In genomic region chr21:45767071-45768006, GRCh38 we compare ENCODE assay signal across 16 cellular contexts.
DNase-seq lines count a peak whose midpoint lies in the region; ATAC-seq, FAIRE-seq and TF ChIP-seq lines count a peak whose summit lies in the region.
"Had no signal": no experiment of that assay in that cellular context is flagged by ENCODE, and none has a peak within 500 bp of the region (broad histone marks: within the 10 kb centered on the region; RNA-seq: fewer than 3 reads in every experiment).

No MANE protein-coding gene starts in this region.

- H3K27ac ChIP-seq in pancreas: no peak overlapping the region
- H3K27ac ChIP-seq: epithelial cell of prostate had no signal

- peak overlapping the region; percentile 87 for H3K27ac Mint-ChIP-seq in activated CD4-positive, alpha-beta memory T cell treated with anti-CD3 and anti-CD28 coated beads for 36 hours

- no peak for TF ChIP-seq CTCF in pancreas (IDR thresholded peaks at IDR 0.05)

- peak; percentile 30 for ATAC-seq in stimulated activated naive CD8-positive, alpha-beta T cell treated with anti-CD3 and anti-CD28 coated beads, Interleukin-15, Interleukin-2, amounts not matched to agents 100 U/mL and 50 U/mL, for 24 hours
- ATAC-seq in pancreas: no peak
- ATAC-seq: mucosa of descending colon had no signal

- no peaks in the 10 kb centered on the region for H3K9me3 Mint-ChIP-seq in activated CD4-positive, alpha-beta memory T cell treated with anti-CD3 and anti-CD28 coated beads for 36 hours

- H3K4me1 Mint-ChIP-seq in activated CD4-positive, alpha-beta memory T cell treated with anti-CD3 and anti-CD28 coated beads for 36 hours (ENCODE audit: low read depth): peaks cover 41% of the 10 kb centered on the region

- H3K27me3 ChIP-seq in pancreas: no peaks in the 10 kb centered on the region

- no peaks in the 10 kb centered on the region for H3K9me3 ChIP-seq in pancreas
- H3K9me3 ChIP-seq: mucosa of descending colon had no signal

- H3K4me1 ChIP-seq in pancreas: no peaks in the 10 kb centered on the region

- POLR2A ChIA-PET in activated CD4-positive, alpha-beta memory T cell treated with anti-CD3 and anti-CD28 coated beads for 36 hours (lab: Charles Lee): interaction anchor here (1.0 kb wide), 1 partner anchor 217 kb away, joined by 3 read pairs; no protein-coding TSS in a partner anchor

- no peaks in the 10 kb centered on the region for H3K27me3 Mint-ChIP-seq in activated CD4-positive, alpha-beta memory T cell treated with anti-CD3 and anti-CD28 coated beads for 36 hours

- no peak overlapping the region for H3K4me3 Mint-ChIP-seq in activated CD4-positive, alpha-beta memory T cell treated with anti-CD3 and anti-CD28 coated beads for 36 hours

- no peaks in the 10 kb centered on the region for H3K36me3 ChIP-seq in pancreas

- H3K36me3 Mint-ChIP-seq in activated CD4-positive, alpha-beta memory T cell treated with anti-CD3 and anti-CD28 coated beads for 36 hours: no peaks in the 10 kb centered on the region

- FAIRE-seq in pancreas (lab: Jason Lieb, UNC): no peak
- FAIRE-seq: GM12892, GM19239 had no signal

- CTCF ChIA-PET in activated CD4-positive, alpha-beta memory T cell treated with anti-CD3 and anti-CD28 coated beads for 36 hours (lab: Charles Lee): no interaction called here

- intact Hi-C loops in activated CD4-positive, alpha-beta memory T cell treated with anti-CD3 and anti-CD28 coated beads for 36 hours (cut with micrococcal nuclease): loop anchor here (1.0 to 2.0 kb wide), 7 partner anchors 47 to 688 kb away; partner anchors contain the start of gene PCBP3
- intact Hi-C loops in pancreas (cut with DNase I): no loop called here

- H3K4me3 ChIP-seq in pancreas: no peak overlapping the region
- H3K4me3 ChIP-seq: mucosa of descending colon had no signal

- peak; percentile 45 for DNase-seq in activated T-cell treated with anti-CD3 and anti-CD28 coated beads, Interleukin-2, amount 50 U/mL, for 1 hour
- no peak for DNase-seq in activated T-cell treated with anti-CD3 and anti-CD28 coated beads for 4 hours
- DNase-seq in activated CD4-positive, alpha-beta memory T cell treated with anti-CD3 and anti-CD28 coated beads for 36 hours: peak; percentile 31
- DNase-seq in central memory CD4-positive, alpha-beta T cell: peak; percentile 33
- DNase-seq in stimulated activated naive CD8-positive, alpha-beta T cell treated with anti-CD3 and anti-CD28 coated beads, Interleukin-15, Interleukin-2, amounts not matched to agents 100 U/mL and 50 U/mL, for 24 hours: no peak
- DNase-seq in DMS 273 (lab: John Stamatoyannopoulos, UW; ENCODE audit: unreplicated experiment): no peak
- DNase-seq in pancreas: no peak
- DNase-seq in inferior parietal cortex (ENCODE audit: extremely low spot score): no peak
- DNase-seq: DND-41, mucosa of descending colon, NCI-H146, NCI-H774, trophoblast cell had no signal

- 58 to 74% methylated on average over 13 of the region's 13 CpGs for WGBS in pancreas, 2 donors

Comparison
In these comparisons a context has a peak if more than half of its experiments do, and no peak if none do; other contexts are left out.
1. DNase-seq: peak in activated T-cell treated with anti-CD3 and anti-CD28 coated beads, Interleukin-2, amount 50 U/mL, for 1 hour (single experiment), activated CD4-positive, alpha-beta memory T cell treated with anti-CD3 and anti-CD28 coated beads for 36 hours (single experiment) and central memory CD4-positive, alpha-beta T cell (single experiment); none in activated T-cell treated with anti-CD3 and anti-CD28 coated beads for 4 hours (single experiment), stimulated activated naive CD8-positive, alpha-beta T cell treated with anti-CD3 and anti-CD28 coated beads, Interleukin-15, Interleukin-2, amounts not matched to agents 100 U/mL and 50 U/mL, for 24 hours (single experiment), DMS 273 (single experiment), pancreas (0 of 6) and inferior parietal cortex (single experiment).